28 cellular contexts compared by ENCODE assay signal in genomic region chr5:137902389-137903133, GRCh38. TPM values are rescaled to one million over a fixed set of nuclear protein-coding genes. Genes with fewer than 3 reads are reported as not detected.
"Had no signal": no experiment of that assay in that cellular context is flagged by ENCODE, and none has a peak within 500 bp of the region (broad histone marks: within the 10 kb centered on the region; RNA-seq: fewer than 3 reads in every experiment).

No MANE protein-coding gene starts in this region.

- H3K27ac Mint-ChIP-seq: activated CD4-positive, alpha-beta T cell treated with anti-CD3 and anti-CD28 coated beads, Interleukin-2, amount 10 ng/mL, durations not matched to agents 7 days and 5 days; activated CD8-positive, alpha-beta T cell treated with anti-CD3 and anti-CD28 coated beads, Interleukin-2, amount 10 ng/mL, durations not matched to agents 7 days and 5 days; activated naive CD4-positive, alpha-beta T cell treated with anti-CD3 and anti-CD28 coated beads for 36 hours; natural killer cell; stimulated activated memory B cell treated with anti-CD40 and anti-IgM and Interleukin-4, amounts not matched to agents 10 μg/mL and 1 μg/mL and 100 μg/mL, for 72 hours had no signal

- H3K9me3 ChIP-seq: ascending aorta, esophagus muscularis mucosa, gastroesophageal sphincter, heart left ventricle, left ventricle myocardium inferior, neutrophil, pancreas, sigmoid colon, thyroid gland had no signal

- H3K4me1 Mint-ChIP-seq: stimulated activated memory B cell treated with anti-CD40 and anti-IgM and Interleukin-4, amounts not matched to agents 10 μg/mL and 1 μg/mL and 100 μg/mL, for 72 hours had no signal

- H3K36me3 Mint-ChIP-seq: natural killer cell; stimulated activated memory B cell treated with anti-CD40 and anti-IgM and Interleukin-4, amounts not matched to agents 10 μg/mL and 1 μg/mL and 100 μg/mL, for 72 hours had no signal

- H3K4me3 ChIP-seq: ascending aorta, esophagus muscularis mucosa, gastroesophageal sphincter, heart left ventricle, left ventricle myocardium inferior, pancreas, sigmoid colon, thyroid gland had no signal

- DNase-seq: activated CD4-positive, alpha-beta T cell treated with anti-CD3 and anti-CD28 coated beads, Interleukin-2, amount 10 ng/mL, durations not matched to agents 7 days and 5 days; activated CD8-positive, alpha-beta memory T cell treated with anti-CD3 and anti-CD28 coated beads, Interleukin-2, amount 50 U/mL, for 4 hours; activated CD8-positive, alpha-beta T cell treated with anti-CD3 and anti-CD28 coated beads, Interleukin-2, amount 10 ng/mL, durations not matched to agents 7 days and 5 days; activated naive CD4-positive, alpha-beta T cell treated with anti-CD3 and anti-CD28 coated beads for 36 hours; activated T-cell treated with anti-CD3 and anti-CD28 coated beads, Interleukin-2, amount 50 U/mL, for 4 hours; cortex of kidney; effector CD8-positive, alpha-beta T cell; heart left ventricle; kidney; left ventricle myocardium inferior; mammary epithelial cell; natural killer cell; pancreas; sigmoid colon; stimulated activated CD4-positive, alpha-beta T cell treated with anti-CD3 and anti-CD28 coated beads, Interleukin-4, amount 100 ng/mL, for 4 hours; T1000; thyroid gland had no signal

- H3K36me3 ChIP-seq: ascending aorta, esophagus muscularis mucosa, gastroesophageal sphincter, heart left ventricle, left ventricle myocardium inferior, neutrophil, pancreas, sigmoid colon, thyroid gland had no signal

- H3K4me1 ChIP-seq: ascending aorta, esophagus muscularis mucosa, gastroesophageal sphincter, pancreas, sigmoid colon, thyroid gland had no signal

- H3K4me3 Mint-ChIP-seq: activated CD4-positive, alpha-beta T cell treated with anti-CD3 and anti-CD28 coated beads, Interleukin-2, amount 10 ng/mL, durations not matched to agents 7 days and 5 days; activated CD8-positive, alpha-beta T cell treated with anti-CD3 and anti-CD28 coated beads, Interleukin-2, amount 10 ng/mL, durations not matched to agents 7 days and 5 days; activated naive CD4-positive, alpha-beta T cell treated with anti-CD3 and anti-CD28 coated beads for 36 hours; activated T-cell treated with anti-CD3 and anti-CD28 coated beads, Interleukin-2, amount 50 U/mL, for 4 hours; natural killer cell; stimulated activated memory B cell treated with anti-CD40 and anti-IgM and Interleukin-4, amounts not matched to agents 10 μg/mL and 1 μg/mL and 100 μg/mL, for 72 hours had no signal

- H3K27me3 ChIP-seq: ascending aorta, esophagus muscularis mucosa, gastroesophageal sphincter, heart left ventricle, neutrophil, pancreas, sigmoid colon, thyroid gland had no signal

- H3K27me3 Mint-ChIP-seq: stimulated activated memory B cell treated with anti-CD40 and anti-IgM and Interleukin-4, amounts not matched to agents 10 μg/mL and 1 μg/mL and 100 μg/mL, for 72 hours had no signal

- H3K27ac ChIP-seq: ascending aorta, esophagus muscularis mucosa, gastroesophageal sphincter, heart left ventricle, left ventricle myocardium inferior, neutrophil, pancreas, sigmoid colon, thyroid gland had no signal

- ATAC-seq: activated CD4-positive, CD25-positive, alpha-beta regulatory T cell treated with anti-CD3 and anti-CD28 coated beads, Interleukin-2, amount 50 U/mL, for 24 hours; activated CD8-positive, alpha-beta T cell treated with anti-CD3 and anti-CD28 coated beads, Interleukin-2, amount 10 ng/mL, durations not matched to agents 7 days and 5 days; activated T-cell treated with anti-CD3 and anti-CD28 coated beads, Interleukin-2, amount 50 U/mL, for 4 hours; gastroesophageal sphincter; heart left ventricle; natural killer cell; pancreas; stimulated activated memory B cell treated with anti-CD40 and anti-IgM and Interleukin-4, amounts not matched to agents 10 μg/mL and 1 μg/mL and 100 μg/mL, for 72 hours had no signal

- H3K9me3 Mint-ChIP-seq: activated CD4-positive, alpha-beta T cell treated with anti-CD3 and anti-CD28 coated beads, Interleukin-2, amount 10 ng/mL, durations not matched to agents 7 days and 5 days; activated naive CD4-positive, alpha-beta T cell treated with anti-CD3 and anti-CD28 coated beads for 36 hours; activated T-cell treated with anti-CD3 and anti-CD28 coated beads, Interleukin-2, amount 50 U/mL, for 4 hours; natural killer cell; stimulated activated memory B cell treated with anti-CD40 and anti-IgM and Interleukin-4, amounts not matched to agents 10 μg/mL and 1 μg/mL and 100 μg/mL, for 72 hours had no signal

RNA-seq across cellular contexts. Expression of gene PKD2L2, which starts 13.3 kb away (rescaled TPM):
- total RNA-seq: activated CD4-positive, alpha-beta T cell treated with anti-CD3 and anti-CD28 coated beads, Interleukin-2, amount 10 ng/mL, durations not matched to agents 7 days and 5 days; activated CD8-positive, alpha-beta T cell treated with anti-CD3 and anti-CD28 coated beads, Interleukin-2, amount 10 ng/mL, durations not matched to agents 7 days and 5 days; activated naive CD4-positive, alpha-beta T cell treated with anti-CD3 and anti-CD28 coated beads for 36 hours; activated T-cell treated with anti-CD3 and anti-CD28 coated beads, Interleukin-2, amount 50 U/mL, for 4 hours; ascending aorta; endothelial cell of umbilical vein; kidney; mammary epithelial cell; mononuclear cell; T-helper 1 cell treated with Interleukin-12 subunit alpha and Interleukin-12 subunit beta and Interleukin-4 antibody, amounts not matched to agents 30 ng/mL and 1 ng/mL, for 36 hours; thyroid gland; ureter had no signal
- polyA plus RNA-seq: endothelial cell of umbilical vein, mammary epithelial cell had no signal

RNA-seq across cellular contexts. Expression of gene MYOT, which starts 34.9 kb away (rescaled TPM):
- total RNA-seq: activated CD4-positive, alpha-beta T cell treated with anti-CD3 and anti-CD28 coated beads, Interleukin-2, amount 10 ng/mL, durations not matched to agents 7 days and 5 days; activated CD8-positive, alpha-beta T cell treated with anti-CD3 and anti-CD28 coated beads, Interleukin-2, amount 10 ng/mL, durations not matched to agents 7 days and 5 days; activated naive CD4-positive, alpha-beta T cell treated with anti-CD3 and anti-CD28 coated beads for 36 hours; activated T-cell treated with anti-CD3 and anti-CD28 coated beads, Interleukin-2, amount 50 U/mL, for 4 hours; endothelial cell of umbilical vein; mononuclear cell; natural killer cell; renal cortical epithelial cell; T-helper 1 cell treated with Interleukin-12 subunit alpha and Interleukin-12 subunit beta and Interleukin-4 antibody, amounts not matched to agents 30 ng/mL and 1 ng/mL, for 36 hours had no signal
- polyA plus RNA-seq: endothelial cell of umbilical vein had no signal
